8 cellular contexts compared by ENCODE assay signal in the genomic region with DNA sequence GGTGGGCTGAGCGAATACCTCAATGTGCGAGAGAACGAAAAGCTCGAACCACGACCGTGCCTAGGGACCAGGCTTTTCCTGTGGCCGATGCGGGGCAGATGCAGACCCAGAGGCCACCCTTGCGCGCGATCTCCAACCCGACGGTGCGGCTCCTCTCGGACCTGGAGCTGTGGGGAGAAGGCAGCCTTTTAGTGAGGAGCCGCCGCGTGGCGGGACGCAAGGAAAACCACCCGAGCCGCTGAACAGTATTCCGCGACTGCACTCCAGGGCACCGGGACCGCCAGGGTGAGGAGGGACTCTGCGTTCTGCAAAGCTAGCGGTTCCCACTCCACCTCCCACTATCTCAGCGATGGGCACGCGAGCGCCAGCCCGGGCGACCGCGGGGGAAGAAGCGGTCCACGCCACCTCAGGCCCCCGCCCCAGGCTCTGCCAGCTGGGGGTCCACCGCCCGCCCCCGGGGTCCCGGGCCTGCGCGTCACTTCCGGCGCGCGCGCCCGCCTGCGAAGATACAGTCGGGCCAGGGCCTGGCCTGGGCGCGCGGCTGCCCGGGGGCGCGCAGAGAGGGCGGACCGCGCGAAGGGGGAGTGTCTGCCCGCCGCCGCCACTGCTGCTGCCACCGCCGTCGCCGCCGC.
DNase-seq lines count a peak whose midpoint lies in the region; ATAC-seq and TF ChIP-seq lines count a peak whose summit lies in the region.

No MANE protein-coding gene starts in this region.

- peak overlapping the region; percentile 88 for H3K27ac ChIP-seq in AG04450 (ENCODE audit: low read depth, low read length)

- POLR2A ChIA-PET in AG04450 (lab: Yijun Ruan, JAX) = interaction anchor here (0.6 to 1.3 kb wide), 4 partner anchors 12 to 428 kb away, joined by 3 to 6 read pairs (median 4); partner anchors contain the start of genes GNG5, SPATA1 and TTLL7

- H3K9me3 ChIP-seq in AG04450 (ENCODE audit: control insufficient read depth, insufficient read depth, low read length) = no peaks in the 10 kb centered on the region

- H3K4me3 ChIP-seq in AG04450 (ENCODE audit: low read depth, low read length) (peak overlapping the region; percentile 81), choroid plexus epithelial cell (ENCODE audit: low read depth, low read length) (peak overlapping the region; percentile 79)

- CTCF ChIA-PET in AG04450 (lab: Charles Lee) = interaction anchor here (1.8 kb wide), 1 partner anchor 171 kb away, joined by 3 read pairs; no protein-coding TSS in a partner anchor

- intact Hi-C loops in left colon (cut with DNase I, micrococcal nuclease) = no loop called here

- DNase-seq in AG04450 (ENCODE audit: low read depth, low spot score) = no peak
- DNase-seq in NCI-H226 = peak; percentile 64
- peak; percentile 47 to 62 for DNase-seq in activated CD4-positive, alpha-beta T cell treated with anti-CD3 and anti-CD28 coated beads for 24 hours (ENCODE audit: low read depth in 2 of 2)
- peak; percentile 61 for DNase-seq in choroid plexus epithelial cell (ENCODE audit: low read depth)
- peak; percentile 47 to 70 for DNase-seq in left colon
- peak; percentile 73 for DNase-seq in stimulated activated CD4-positive, alpha-beta T cell treated with anti-CD3 and anti-CD28 coated beads, Interleukin-1b, Interleukin-23, amount 100 ng/mL, for 48 hours

- TF ChIP-seq CTCF in AG04450 (IDR thresholded peaks at IDR 0.05; ENCODE audit: low read depth, low read length) (no peak), choroid plexus epithelial cell (conservative IDR thresholded peaks at IDR 0.05; ENCODE audit: low read depth, low read length) (no peak)

- no peaks in the 10 kb centered on the region for H3K27me3 ChIP-seq in AG04450 (ENCODE audit: control insufficient read depth, insufficient read depth, low read length)

- ATAC-seq in GM18868 (IDR thresholded peaks at IDR 0.05; ENCODE audit: unreplicated experiment) (peak; percentile 95), HG03097 (IDR thresholded peaks at IDR 0.05; ENCODE audit: low FRiP score, unreplicated experiment) (peak; percentile 94), left colon (peak; percentile 98)
